ENCODE assay signal across 1 cellular context in the genomic region with DNA sequence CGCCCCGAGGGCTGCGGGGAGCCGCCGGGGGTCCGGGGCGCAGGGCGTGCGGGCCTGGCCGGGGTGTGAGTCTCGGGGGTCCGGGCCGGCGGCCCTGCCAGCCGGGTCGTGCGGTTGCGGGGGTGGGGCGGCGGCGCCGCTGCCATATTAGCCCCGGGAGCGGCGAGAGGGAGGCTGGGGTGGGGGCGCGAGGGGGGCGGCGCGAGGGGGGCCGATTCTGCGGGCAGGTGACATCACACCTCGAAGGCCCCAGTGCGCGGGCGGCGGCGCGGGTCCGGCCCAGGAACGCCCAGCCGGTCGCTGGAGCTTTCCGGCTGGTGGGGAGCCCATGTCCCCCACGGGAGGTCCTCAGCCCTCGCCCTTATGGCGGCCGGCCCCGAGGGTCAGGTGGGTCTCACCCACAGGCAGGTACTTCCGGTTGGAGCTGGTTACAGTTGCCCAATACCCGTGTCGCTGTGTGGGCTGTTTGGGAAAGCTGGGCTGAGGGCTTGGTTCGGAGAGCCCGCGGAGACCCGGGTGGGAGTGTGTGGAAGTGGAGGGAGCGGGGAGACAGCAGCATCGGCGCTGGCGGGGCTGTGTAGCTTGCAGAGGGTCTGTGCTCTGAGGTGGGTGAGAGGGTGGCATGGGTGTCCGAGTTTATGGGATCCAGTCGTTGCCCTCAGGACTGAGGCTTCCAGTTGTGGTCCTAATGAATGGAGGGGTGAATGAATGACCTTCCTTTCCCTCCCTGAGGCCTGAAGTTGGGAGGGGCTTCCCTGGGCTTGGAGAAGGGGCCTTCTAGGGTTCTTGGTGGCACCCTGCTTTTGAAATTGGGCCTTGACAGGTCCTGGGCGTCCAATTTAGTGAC.
A peak's percentile ranks its signal among the peaks of the same experiment; 100 is the strongest.
TF ChIP-seq lines count a peak whose summit lies in the region.

No MANE protein-coding gene starts in this region.

TF ChIP-seq in HepG2, 621 proteins besides CTCF, POLR2A, EP300 and RAD21 (continues in another document):
- TF ChIP-seq RXRB (CRISPR knock-in tag; IDR thresholded peaks at IDR 0.05; ENCODE audit: borderline replicate concordance) (0 out of 2 replicates have a peak, but pooled peaks have one; percentile 3), NR2F2 (IDR thresholded peaks at IDR 0.05; ENCODE audit: borderline replicate concordance, low read depth) (no peak), MZF1 (CRISPR knock-in tag; IDR thresholded peaks at IDR 0.05; ENCODE audit: borderline replicate concordance) (no peak), ZNF644 (CRISPR knock-in tag; IDR thresholded peaks at IDR 0.05; ENCODE audit: low read depth) (no peak), TAF1 (CRISPR knock-in tag; IDR thresholded peaks at IDR 0.05) (no peak), NR3C1 (CRISPR knock-in tag; IDR thresholded peaks at IDR 0.05) (no peak), KDM5A (IDR thresholded peaks at IDR 0.05; ENCODE audit: borderline replicate concordance, low read length) (0 out of 2 replicates have a peak, but pooled peaks have one; percentile 0), ZNF891 (CRISPR knock-in tag; IDR thresholded peaks at IDR 0.05) (no peak; the same call in 1 of the 2 replicates), KAT8 (CRISPR knock-in tag; IDR thresholded peaks at IDR 0.05) (no peak), KLF15 (CRISPR knock-in tag; IDR thresholded peaks at IDR 0.05; ENCODE audit: borderline replicate concordance) (no peak), BORCS8-MEF2B (CRISPR knock-in tag; IDR thresholded peaks at IDR 0.05) (no peak), MEIS2 (CRISPR knock-in tag; IDR thresholded peaks at IDR 0.05) (no peak), GABPA (IDR thresholded peaks at IDR 0.05; ENCODE audit: low read depth, low read length) (peak; percentile 35; the same call in 1 of the 2 replicates), GABPA (CRISPR knock-in tag; IDR thresholded peaks at IDR 0.05; ENCODE audit: low read depth) (peak; percentile 69), SRY (CRISPR knock-in tag; IDR thresholded peaks at IDR 0.05) (no peak), U2AF1 (optimal IDR thresholded peaks at IDR 0.05; ENCODE audit: low read depth, low read length) (no peak), NR2F1 (CRISPR knock-in tag; IDR thresholded peaks at IDR 0.05) (peak in 1 of 2 experiments; percentile 23; a peak in 1 of 4 replicates), TBP (CRISPR knock-in tag; IDR thresholded peaks at IDR 0.05) (0 out of 2 replicates have a peak, but pooled peaks have one; percentile 24), ZNF75D (CRISPR knock-in tag; IDR thresholded peaks at IDR 0.05; ENCODE audit: borderline replicate concordance) (no peak), ZNF546 (CRISPR knock-in tag; conservative IDR thresholded peaks at IDR 0.05) (no peak), GPN1 (CRISPR knock-in tag; IDR thresholded peaks at IDR 0.05; ENCODE audit: borderline replicate concordance) (no peak), ZNF598 (CRISPR knock-in tag; IDR thresholded peaks at IDR 0.05; ENCODE audit: borderline replicate concordance) (no peak), CEBPB (IDR thresholded peaks at IDR 0.05; ENCODE audit: borderline replicate concordance, low read depth, low read length) (peak; percentile 75), ATF7-NPFF (CRISPR knock-in tag; IDR thresholded peaks at IDR 0.05; ENCODE audit: low read depth) (no peak), MYC (CRISPR knock-in tag; IDR thresholded peaks at IDR 0.05; ENCODE audit: borderline replicate concordance) (0 out of 2 replicates have a peak, but pooled peaks have one; percentile 33), CEBPG (CRISPR knock-in tag; IDR thresholded peaks at IDR 0.05) (peak; percentile 69), HNF4A (CRISPR knock-in tag; IDR thresholded peaks at IDR 0.05) (0 out of 2 replicates have a peak, but pooled peaks have one; percentile 6), DPF2 (CRISPR knock-in tag; IDR thresholded peaks at IDR 0.05; ENCODE audit: borderline replicate concordance, low read depth) (no peak)
- TF ChIP-seq, protein P1, sequence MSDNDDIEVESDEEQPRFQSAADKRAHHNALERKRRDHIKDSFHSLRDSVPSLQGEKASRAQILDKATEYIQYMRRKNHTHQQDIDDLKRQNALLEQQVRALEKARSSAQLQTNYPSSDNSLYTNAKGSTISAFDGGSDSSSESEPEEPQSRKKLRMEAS (IDR thresholded peaks at IDR 0.05) = 0 out of 2 replicates have a peak, but pooled peaks have one; percentile 2
- TF ChIP-seq, protein P2, sequence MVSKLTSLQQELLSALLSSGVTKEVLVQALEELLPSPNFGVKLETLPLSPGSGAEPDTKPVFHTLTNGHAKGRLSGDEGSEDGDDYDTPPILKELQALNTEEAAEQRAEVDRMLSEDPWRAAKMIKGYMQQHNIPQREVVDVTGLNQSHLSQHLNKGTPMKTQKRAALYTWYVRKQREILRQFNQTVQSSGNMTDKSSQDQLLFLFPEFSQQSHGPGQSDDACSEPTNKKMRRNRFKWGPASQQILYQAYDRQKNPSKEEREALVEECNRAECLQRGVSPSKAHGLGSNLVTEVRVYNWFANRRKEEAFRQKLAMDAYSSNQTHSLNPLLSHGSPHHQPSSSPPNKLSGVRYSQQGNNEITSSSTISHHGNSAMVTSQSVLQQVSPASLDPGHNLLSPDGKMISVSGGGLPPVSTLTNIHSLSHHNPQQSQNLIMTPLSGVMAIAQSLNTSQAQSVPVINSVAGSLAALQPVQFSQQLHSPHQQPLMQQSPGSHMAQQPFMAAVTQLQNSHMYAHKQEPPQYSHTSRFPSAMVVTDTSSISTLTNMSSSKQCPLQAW (CRISPR knock-in tag; IDR thresholded peaks at IDR 0.05) = no peak
- TF ChIP-seq, protein P3, sequence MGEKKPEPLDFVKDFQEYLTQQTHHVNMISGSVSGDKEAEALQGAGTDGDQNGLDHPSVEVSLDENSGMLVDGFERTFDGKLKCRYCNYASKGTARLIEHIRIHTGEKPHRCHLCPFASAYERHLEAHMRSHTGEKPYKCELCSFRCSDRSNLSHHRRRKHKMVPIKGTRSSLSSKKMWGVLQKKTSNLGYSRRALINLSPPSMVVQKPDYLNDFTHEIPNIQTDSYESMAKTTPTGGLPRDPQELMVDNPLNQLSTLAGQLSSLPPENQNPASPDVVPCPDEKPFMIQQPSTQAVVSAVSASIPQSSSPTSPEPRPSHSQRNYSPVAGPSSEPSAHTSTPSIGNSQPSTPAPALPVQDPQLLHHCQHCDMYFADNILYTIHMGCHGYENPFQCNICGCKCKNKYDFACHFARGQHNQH (CRISPR knock-in tag; IDR thresholded peaks at IDR 0.05) = 0 out of 2 replicates have a peak, but pooled peaks have one; percentile 4
- TF ChIP-seq, protein P4, sequence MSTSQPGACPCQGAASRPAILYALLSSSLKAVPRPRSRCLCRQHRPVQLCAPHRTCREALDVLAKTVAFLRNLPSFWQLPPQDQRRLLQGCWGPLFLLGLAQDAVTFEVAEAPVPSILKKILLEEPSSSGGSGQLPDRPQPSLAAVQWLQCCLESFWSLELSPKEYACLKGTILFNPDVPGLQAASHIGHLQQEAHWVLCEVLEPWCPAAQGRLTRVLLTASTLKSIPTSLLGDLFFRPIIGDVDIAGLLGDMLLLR (CRISPR knock-in tag; IDR thresholded peaks at IDR 0.05) = no peak
- TF ChIP-seq, protein P5, sequence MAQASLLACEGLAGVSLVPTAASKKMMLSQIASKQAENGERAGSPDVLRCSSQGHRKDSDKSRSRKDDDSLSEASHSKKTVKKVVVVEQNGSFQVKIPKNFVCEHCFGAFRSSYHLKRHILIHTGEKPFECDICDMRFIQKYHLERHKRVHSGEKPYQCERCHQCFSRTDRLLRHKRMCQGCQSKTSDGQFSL (CRISPR knock-in tag; IDR thresholded peaks at IDR 0.05) = no peak
- TF ChIP-seq, protein P6, sequence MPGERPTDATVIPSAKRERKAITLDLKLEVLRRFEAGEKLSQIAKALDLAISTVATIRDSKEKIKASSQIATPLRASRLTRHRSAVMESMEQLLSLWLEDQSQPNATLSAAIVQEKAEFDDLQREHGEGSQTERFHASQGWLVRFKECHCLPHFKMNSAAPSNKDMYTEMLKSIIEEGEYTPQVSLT (CRISPR knock-in tag; IDR thresholded peaks at IDR 0.05; ENCODE audit: borderline replicate concordance, low read depth) = no peak
- TF ChIP-seq, protein P7, sequence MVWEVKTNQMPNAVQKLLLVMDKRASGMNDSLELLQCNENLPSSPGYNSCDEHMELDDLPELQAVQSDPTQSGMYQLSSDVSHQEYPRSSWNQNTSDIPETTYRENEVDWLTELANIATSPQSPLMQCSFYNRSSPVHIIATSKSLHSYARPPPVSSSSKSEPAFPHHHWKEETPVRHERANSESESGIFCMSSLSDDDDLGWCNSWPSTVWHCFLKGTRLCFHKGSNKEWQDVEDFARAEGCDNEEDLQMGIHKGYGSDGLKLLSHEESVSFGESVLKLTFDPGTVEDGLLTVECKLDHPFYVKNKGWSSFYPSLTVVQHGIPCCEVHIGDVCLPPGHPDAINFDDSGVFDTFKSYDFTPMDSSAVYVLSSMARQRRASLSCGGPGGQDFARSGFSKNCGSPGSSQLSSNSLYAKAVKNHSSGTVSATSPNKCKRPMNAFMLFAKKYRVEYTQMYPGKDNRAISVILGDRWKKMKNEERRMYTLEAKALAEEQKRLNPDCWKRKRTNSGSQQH (CRISPR knock-in tag; IDR thresholded peaks at IDR 0.05; ENCODE audit: low read depth) = 0 out of 2 replicates have a peak, but pooled peaks have one; percentile 23
- TF ChIP-seq, protein P8, sequence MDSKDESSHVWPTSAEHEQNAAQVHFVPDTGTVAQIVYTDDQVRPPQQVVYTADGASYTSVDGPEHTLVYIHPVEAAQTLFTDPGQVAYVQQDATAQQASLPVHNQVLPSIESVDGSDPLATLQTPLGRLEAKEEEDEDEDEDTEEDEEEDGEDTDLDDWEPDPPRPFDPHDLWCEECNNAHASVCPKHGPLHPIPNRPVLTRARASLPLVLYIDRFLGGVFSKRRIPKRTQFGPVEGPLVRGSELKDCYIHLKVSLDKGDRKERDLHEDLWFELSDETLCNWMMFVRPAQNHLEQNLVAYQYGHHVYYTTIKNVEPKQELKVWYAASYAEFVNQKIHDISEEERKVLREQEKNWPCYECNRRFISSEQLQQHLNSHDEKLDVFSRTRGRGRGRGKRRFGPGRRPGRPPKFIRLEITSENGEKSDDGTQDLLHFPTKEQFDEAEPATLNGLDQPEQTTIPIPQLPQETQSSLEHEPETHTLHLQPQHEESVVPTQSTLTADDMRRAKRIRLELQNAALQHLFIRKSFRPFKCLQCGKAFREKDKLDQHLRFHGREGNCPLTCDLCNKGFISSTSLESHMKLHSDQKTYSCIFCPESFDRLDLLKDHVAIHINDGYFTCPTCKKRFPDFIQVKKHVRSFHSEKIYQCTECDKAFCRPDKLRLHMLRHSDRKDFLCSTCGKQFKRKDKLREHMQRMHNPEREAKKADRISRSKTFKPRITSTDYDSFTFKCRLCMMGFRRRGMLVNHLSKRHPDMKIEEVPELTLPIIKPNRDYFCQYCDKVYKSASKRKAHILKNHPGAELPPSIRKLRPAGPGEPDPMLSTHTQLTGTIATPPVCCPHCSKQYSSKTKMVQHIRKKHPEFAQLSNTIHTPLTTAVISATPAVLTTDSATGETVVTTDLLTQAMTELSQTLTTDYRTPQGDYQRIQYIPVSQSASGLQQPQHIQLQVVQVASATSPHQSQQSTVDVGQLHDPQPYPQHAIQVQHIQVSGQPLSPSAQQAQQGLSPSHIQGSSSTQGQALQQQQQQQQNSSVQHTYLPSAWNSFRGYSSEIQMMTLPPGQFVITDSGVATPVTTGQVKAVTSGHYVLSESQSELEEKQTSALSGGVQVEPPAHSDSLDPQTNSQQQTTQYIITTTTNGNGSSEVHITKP (CRISPR knock-in tag; IDR thresholded peaks at IDR 0.05; ENCODE audit: low read depth) = peak; percentile 61; the same call in 1 of the 2 replicates
- TF ChIP-seq, protein P9, sequence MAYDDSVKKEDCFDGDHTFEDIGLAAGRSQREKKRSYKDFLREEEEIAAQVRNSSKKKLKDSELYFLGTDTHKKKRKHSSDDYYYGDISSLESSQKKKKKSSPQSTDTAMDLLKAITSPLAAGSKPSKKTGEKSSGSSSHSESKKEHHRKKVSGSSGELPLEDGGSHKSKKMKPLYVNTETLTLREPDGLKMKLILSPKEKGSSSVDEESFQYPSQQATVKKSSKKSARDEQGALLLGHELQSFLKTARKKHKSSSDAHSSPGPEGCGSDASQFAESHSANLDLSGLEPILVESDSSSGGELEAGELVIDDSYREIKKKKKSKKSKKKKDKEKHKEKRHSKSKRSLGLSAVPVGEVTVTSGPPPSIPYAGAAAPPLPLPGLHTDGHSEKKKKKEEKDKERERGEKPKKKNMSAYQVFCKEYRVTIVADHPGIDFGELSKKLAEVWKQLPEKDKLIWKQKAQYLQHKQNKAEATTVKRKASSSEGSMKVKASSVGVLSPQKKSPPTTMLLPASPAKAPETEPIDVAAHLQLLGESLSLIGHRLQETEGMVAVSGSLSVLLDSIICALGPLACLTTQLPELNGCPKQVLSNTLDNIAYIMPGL (CRISPR knock-in tag; IDR thresholded peaks at IDR 0.05; ENCODE audit: borderline replicate concordance in 1 of 2, low read depth in 1 of 2) = 0 out of 4 replicates have a peak, but pooled peaks of 1 of the 2 experiments have one; percentile 6
- TF ChIP-seq, protein P10, sequence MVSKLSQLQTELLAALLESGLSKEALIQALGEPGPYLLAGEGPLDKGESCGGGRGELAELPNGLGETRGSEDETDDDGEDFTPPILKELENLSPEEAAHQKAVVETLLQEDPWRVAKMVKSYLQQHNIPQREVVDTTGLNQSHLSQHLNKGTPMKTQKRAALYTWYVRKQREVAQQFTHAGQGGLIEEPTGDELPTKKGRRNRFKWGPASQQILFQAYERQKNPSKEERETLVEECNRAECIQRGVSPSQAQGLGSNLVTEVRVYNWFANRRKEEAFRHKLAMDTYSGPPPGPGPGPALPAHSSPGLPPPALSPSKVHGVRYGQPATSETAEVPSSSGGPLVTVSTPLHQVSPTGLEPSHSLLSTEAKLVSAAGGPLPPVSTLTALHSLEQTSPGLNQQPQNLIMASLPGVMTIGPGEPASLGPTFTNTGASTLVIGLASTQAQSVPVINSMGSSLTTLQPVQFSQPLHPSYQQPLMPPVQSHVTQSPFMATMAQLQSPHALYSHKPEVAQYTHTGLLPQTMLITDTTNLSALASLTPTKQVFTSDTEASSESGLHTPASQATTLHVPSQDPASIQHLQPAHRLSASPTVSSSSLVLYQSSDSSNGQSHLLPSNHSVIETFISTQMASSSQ (IDR thresholded peaks at IDR 0.05; ENCODE audit: low read depth) = no peak
- TF ChIP-seq, protein P10 (CRISPR knock-in tag; IDR thresholded peaks at IDR 0.05; ENCODE audit: borderline replicate concordance) = no peak
